In genomic region chr4:141388483-141388882, GRCh38 we compare ENCODE assay signal across 11 cellular contexts.
DNase-seq lines count a peak whose midpoint lies in the region; ATAC-seq and TF ChIP-seq lines count a peak whose summit lies in the region.
"Had no signal": no experiment of that assay in that cellular context is flagged by ENCODE, and none has a peak within 500 bp of the region (broad histone marks: within the 10 kb centered on the region; RNA-seq: fewer than 3 reads in every experiment).

No MANE protein-coding gene starts in this region.

- ATAC-seq in foreskin keratinocyte: peak; percentile 12
- ATAC-seq in GM19023 (IDR thresholded peaks at IDR 0.05; ENCODE audit: unreplicated experiment): no peak

- WGBS in thyroid gland, 2 donors: 31 to 39% methylated on average over 3 of the region's 3 CpGs

- no peaks in the 10 kb centered on the region for H3K9me3 ChIP-seq in thyroid gland

- in situ Hi-C loops in brain microvascular endothelial cell (cut with HindIII; ENCODE audit: low pct_ligation_motif_present, low sequenced_read_pairs): no loop called here

- no peaks in the 10 kb centered on the region for H3K27me3 ChIP-seq in brain microvascular endothelial cell (replicated peaks)
- H3K27me3 ChIP-seq in foreskin keratinocyte: no peaks in the 10 kb centered on the region
- no peaks in the 10 kb centered on the region for H3K27me3 ChIP-seq in thyroid gland

- TF ChIP-seq CTCF in brain microvascular endothelial cell (IDR thresholded peaks at IDR 0.05; ENCODE audit: low read depth, low read length, missing control alignments) (no peak), foreskin keratinocyte (conservative IDR thresholded peaks at IDR 0.05) (no peak), thyroid gland (IDR thresholded peaks at IDR 0.05) (no peak)

- no peaks in the 10 kb centered on the region for H3K36me3 ChIP-seq in brain microvascular endothelial cell (replicated peaks)
- H3K36me3 ChIP-seq in thyroid gland: no peaks in the 10 kb centered on the region

- H3K27ac ChIP-seq in brain microvascular endothelial cell (peak overlapping the region; percentile 43), foreskin keratinocyte (peak overlapping the region; percentile 51), thyroid gland (peak overlapping the region in 2 of 3 donors; percentile 61 to 78)

- H3K4me1 ChIP-seq in foreskin keratinocyte (peaks cover 42% of the 10 kb centered on the region), thyroid gland (peaks cover 4 to 7% of the 10 kb centered on the region in 2 donors)

- intact Hi-C loops in thyroid gland (cut with DNase I): no loop called here

- H3K4me3 ChIP-seq in brain microvascular endothelial cell (ENCODE audit: low read depth, low read length) (no peak overlapping the region), thyroid gland (replicated peaks in 1 of 3) (no peak overlapping the region)

- DNase-seq in HCEC 1CT (peak; percentile 26), brain microvascular endothelial cell (peak; percentile 11), foreskin keratinocyte (peak; percentile 47 to 86), thyroid gland (no peak), DMS 273 (lab: John Stamatoyannopoulos, UW; ENCODE audit: unreplicated experiment) (no peak), middle frontal gyrus (ENCODE audit: extremely low spot score, low spot score) (no peak)
- DNase-seq: activated CD4-positive, alpha-beta T cell treated with anti-CD3 and anti-CD28 coated beads, Interleukin-2, amount 50 U/mL, for 48 hours; CD8-positive, alpha-beta memory T cell; GF-D8; NCI-H1436 treated with DMSO at 0.1 percent for 48 hours had no signal

- no peak for TF ChIP-seq POLR2A in thyroid gland (IDR thresholded peaks at IDR 0.05)

Comparison
In these comparisons a context has a peak if more than half of its experiments do, and no peak if none do; other contexts are left out.
1. DNase-seq: peak in HCEC 1CT (single experiment), brain microvascular endothelial cell (single experiment) and foreskin keratinocyte (2 of 2); none in thyroid gland (0 of 2), DMS 273 (single experiment) and middle frontal gyrus (single experiment).
2. Peak in every context shown above with its lines, with median percentiles within 50 percentile points of each other: H3K27ac ChIP-seq.